In the genomic region with DNA sequence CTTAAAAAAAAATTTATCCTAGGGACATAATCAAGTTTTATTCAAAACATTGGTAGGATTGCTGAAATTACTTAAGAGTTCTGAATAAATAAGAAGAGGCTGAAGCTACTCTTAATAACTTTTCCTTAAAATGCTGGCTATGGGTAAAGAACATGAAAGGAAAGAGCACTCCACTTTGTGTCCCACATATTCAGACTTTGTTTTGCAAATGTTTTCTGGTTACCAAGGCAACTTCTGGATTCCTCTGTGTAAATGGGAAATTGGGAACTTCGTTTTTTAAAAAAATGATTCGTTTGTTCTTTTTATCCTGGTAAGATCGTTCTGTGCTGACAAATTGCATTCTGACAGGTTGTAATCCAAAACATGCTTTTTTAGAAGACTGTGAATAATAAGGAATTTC, we compare ENCODE assay signal across 1 cellular context.
TF ChIP-seq lines count a peak whose summit lies in the region.

No MANE protein-coding gene starts in this region.

TF ChIP-seq in HEK293T, 16 proteins besides CTCF, POLR2A, EP300 and RAD21 (continued from another document):
- TF ChIP-seq, protein P1, sequence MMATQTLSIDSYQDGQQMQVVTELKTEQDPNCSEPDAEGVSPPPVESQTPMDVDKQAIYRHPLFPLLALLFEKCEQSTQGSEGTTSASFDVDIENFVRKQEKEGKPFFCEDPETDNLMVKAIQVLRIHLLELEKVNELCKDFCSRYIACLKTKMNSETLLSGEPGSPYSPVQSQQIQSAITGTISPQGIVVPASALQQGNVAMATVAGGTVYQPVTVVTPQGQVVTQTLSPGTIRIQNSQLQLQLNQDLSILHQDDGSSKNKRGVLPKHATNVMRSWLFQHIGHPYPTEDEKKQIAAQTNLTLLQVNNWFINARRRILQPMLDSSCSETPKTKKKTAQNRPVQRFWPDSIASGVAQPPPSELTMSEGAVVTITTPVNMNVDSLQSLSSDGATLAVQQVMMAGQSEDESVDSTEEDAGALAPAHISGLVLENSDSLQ (IDR thresholded peaks at IDR 0.05): no peak
- TF ChIP-seq TARDBP (IDR thresholded peaks at IDR 0.05): no peak
